8 cellular contexts compared by ENCODE assay signal in the genomic region with DNA sequence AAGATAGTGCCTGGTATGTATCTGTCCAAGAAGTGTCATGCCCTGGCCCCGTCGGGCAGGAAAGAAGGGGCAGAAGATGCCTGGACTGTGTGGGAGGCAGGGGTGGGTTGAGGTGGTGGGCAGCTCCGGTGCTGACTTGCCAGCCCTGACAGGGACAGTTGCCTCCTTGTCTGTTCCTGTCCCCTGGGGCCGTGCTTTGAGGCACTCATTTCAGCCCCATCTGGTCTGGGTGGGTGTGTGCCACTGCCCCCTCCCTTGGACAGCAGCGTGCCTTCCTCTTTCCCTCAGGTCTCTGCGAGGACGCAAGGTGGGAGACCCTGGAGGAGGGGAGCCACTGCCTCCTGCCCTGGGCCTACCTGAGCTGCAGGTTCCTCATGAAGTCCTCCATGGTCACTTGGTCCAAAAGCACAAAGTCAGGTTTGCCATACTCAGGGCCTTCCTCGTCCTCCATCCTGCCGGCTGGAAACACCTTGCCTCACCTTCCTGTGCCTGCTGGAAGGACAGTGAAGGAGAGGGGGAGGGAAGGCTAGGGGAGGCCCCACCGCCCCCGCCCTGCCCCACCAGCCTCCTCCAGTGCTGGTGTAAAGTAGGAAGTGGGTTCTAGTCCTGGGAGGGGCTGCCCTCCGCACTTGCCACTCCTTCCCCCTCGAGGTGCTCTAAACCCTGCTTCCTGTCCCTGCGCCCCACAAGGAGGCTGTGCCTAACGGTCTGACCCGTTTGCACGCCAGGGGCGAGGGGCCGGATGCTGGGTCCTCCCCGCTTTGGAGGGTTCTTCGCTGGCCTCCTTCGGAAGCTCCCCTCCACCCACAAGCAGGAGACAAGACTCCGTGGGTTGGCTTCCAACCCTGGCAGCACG. TPM values are rescaled to one million over a fixed set of nuclear protein-coding genes. Genes with fewer than 3 reads are reported as not detected.
DNase-seq lines count a peak whose midpoint lies in the region; ATAC-seq and TF ChIP-seq lines count a peak whose summit lies in the region.

A gene (minus strand): TSS at position 505 of the 856 bp plus-strand sequence. CDS start 54 bp downstream, at position 451.

- no peaks in the 10 kb centered on the region for H3K9me3 Mint-ChIP-seq in CD4-positive, alpha-beta memory T cell
- no peaks in the 10 kb centered on the region for H3K9me3 Mint-ChIP-seq in activated CD8-positive, alpha-beta memory T cell treated with anti-CD3 and anti-CD28 coated beads, Interleukin-2, amount 10 ng/mL, durations not matched to agents 7 days and 5 days (ENCODE audit: low read depth)

- no peaks in the 10 kb centered on the region for H3K9me3 ChIP-seq in CD4-positive, alpha-beta memory T cell (ENCODE audit: control insufficient read depth in 1 of 2, low read length in 2 of 2)
- H3K9me3 ChIP-seq in Loucy (ENCODE audit: insufficient read depth, low read depth, low read length) = no peaks in the 10 kb centered on the region
- H3K9me3 ChIP-seq in left ventricle myocardium inferior (replicated peaks) = no peaks in the 10 kb centered on the region

- H4K20me1 ChIP-seq in Loucy (ENCODE audit: insufficient read depth, low read length, poor library complexity, severe bottlenecking) = peaks cover 54% of the 10 kb centered on the region

- H3F3A ChIP-seq in Loucy (ENCODE audit: low read depth) = peaks cover 26% of the 10 kb centered on the region; the same call in 1 of the 2 replicates

- peak within 1 kb of the TSS; percentile 96 to 99 (median 98) for H3K27ac Mint-ChIP-seq in CD4-positive, alpha-beta memory T cell
- peak within 1 kb of the TSS; percentile 95 for H3K27ac Mint-ChIP-seq in activated CD8-positive, alpha-beta memory T cell treated with anti-CD3 and anti-CD28 coated beads, Interleukin-2, amount 10 ng/mL, durations not matched to agents 7 days and 5 days

- H3K79me2 ChIP-seq in Loucy (ENCODE audit: insufficient read depth, low read length) = peaks cover 88% of the 10 kb centered on the region

- peaks cover 37 to 100% (median 65%) of the 10 kb centered on the region in 4 donors for H3K4me1 Mint-ChIP-seq in CD4-positive, alpha-beta memory T cell
- peaks cover 72% of the 10 kb centered on the region for H3K4me1 Mint-ChIP-seq in activated CD8-positive, alpha-beta memory T cell treated with anti-CD3 and anti-CD28 coated beads, Interleukin-2, amount 10 ng/mL, durations not matched to agents 7 days and 5 days

- H3K36me3 Mint-ChIP-seq in CD4-positive, alpha-beta memory T cell = peaks cover 28 to 71% of the 10 kb centered on the region in 2 donors
- H3K36me3 Mint-ChIP-seq in activated CD8-positive, alpha-beta memory T cell treated with anti-CD3 and anti-CD28 coated beads, Interleukin-2, amount 10 ng/mL, durations not matched to agents 7 days and 5 days = peaks cover 64% of the 10 kb centered on the region

- peak within 1 kb of the TSS; percentile 99 for H3K9ac ChIP-seq in Loucy (ENCODE audit: low read depth, low read length, poor library complexity, severe bottlenecking)

- DNase-seq in CD4-positive, alpha-beta memory T cell = peak; percentile 90 to 97 (median 92)
- DNase-seq in activated CD8-positive, alpha-beta memory T cell treated with anti-CD3 and anti-CD28 coated beads, Interleukin-2, amount 10 ng/mL, durations not matched to agents 7 days and 5 days = peak; percentile 98
- peak; percentile 36 for DNase-seq in left ventricle myocardium inferior
- peak; percentile 72 to 88 (median 78) for DNase-seq in stimulated activated CD4-positive, alpha-beta T cell treated with anti-CD3 and anti-CD28 coated beads, TNF-alpha, amount 100 ng/mL, for 48 hours (ENCODE audit: low read depth in 3 of 3)
- DNase-seq in midbrain (lab: John Stamatoyannopoulos, UW) = no peak
- no peak for DNase-seq in iPS-NIHi7 (ENCODE audit: extremely low spot score)

- no peaks in the 10 kb centered on the region for H3K27me3 Mint-ChIP-seq in CD4-positive, alpha-beta memory T cell
- H3K27me3 Mint-ChIP-seq in activated CD8-positive, alpha-beta memory T cell treated with anti-CD3 and anti-CD28 coated beads, Interleukin-2, amount 10 ng/mL, durations not matched to agents 7 days and 5 days = no peaks in the 10 kb centered on the region

- POLR2A ChIA-PET in CD4-positive, alpha-beta memory T cell (lab: Charles Lee; ENCODE audit: partially characterized antibody) = interaction anchor here (0.5 to 21.9 kb wide), 19 partner anchors 14 to 1328 kb away, joined by 3 to 551 read pairs (median 5); a partner anchor contains a TSS

- peaks cover 47% of the 10 kb centered on the region for H3K36me3 ChIP-seq in CD4-positive, alpha-beta memory T cell (ENCODE audit: insufficient read depth, low read length)
- H3K36me3 ChIP-seq in Loucy (ENCODE audit: insufficient read depth, low read length) (peaks cover 48% of the 10 kb centered on the region), left ventricle myocardium inferior (peaks cover 15% of the 10 kb centered on the region)

- H3K4me3 Mint-ChIP-seq in CD4-positive, alpha-beta memory T cell = peak within 1 kb of the TSS; percentile 95 to 99 (median 98)
- H3K4me3 Mint-ChIP-seq in activated CD8-positive, alpha-beta memory T cell treated with anti-CD3 and anti-CD28 coated beads, Interleukin-2, amount 10 ng/mL, durations not matched to agents 7 days and 5 days = peak within 1 kb of the TSS; percentile 99

- intact Hi-C loops in CD4-positive, alpha-beta memory T cell (cut with micrococcal nuclease) = loop anchor here (1.0 kb wide), 3 partner anchors 21 to 133 kb away; a partner anchor contains a TSS
- intact Hi-C loops in left ventricle myocardium inferior (cut with micrococcal nuclease) = no loop called here

- no peaks in the 10 kb centered on the region for H3K27me3 ChIP-seq in CD4-positive, alpha-beta memory T cell (ENCODE audit: insufficient read depth, low read length)
- H3K27me3 ChIP-seq in Loucy (ENCODE audit: insufficient read depth, low read length, poor library complexity, severe bottlenecking) (no peaks in the 10 kb centered on the region), left ventricle myocardium inferior (ENCODE audit: low read depth) (no peaks in the 10 kb centered on the region)

- H2AFZ ChIP-seq in Loucy (ENCODE audit: low read length) = no peak within 1 kb of the TSS

- peak within 1 kb of the TSS; percentile 67 to 77 for H3K4me3 ChIP-seq in CD4-positive, alpha-beta memory T cell (ENCODE audit: low read length in 2 of 2)
- H3K4me3 ChIP-seq in Loucy (ENCODE audit: low read length, poor library complexity, severe bottlenecking) = peak within 1 kb of the TSS; percentile 87
- H3K4me3 ChIP-seq in left ventricle myocardium inferior = peak within 1 kb of the TSS; percentile 17

- CTCF ChIA-PET in CD4-positive, alpha-beta memory T cell (lab: Charles Lee; ENCODE audit: partially characterized antibody) = interaction anchor here (1.2 to 10.6 kb wide), 7 partner anchors 18 to 156 kb away, joined by 3 to 239 read pairs (median 7); a partner anchor contains a TSS
- CTCF ChIA-PET in activated CD8-positive, alpha-beta memory T cell treated with anti-CD3 and anti-CD28 coated beads, Interleukin-2, amount 10 ng/mL, durations not matched to agents 7 days and 5 days (lab: Charles Lee) = interaction anchor here (0.6 to 2.4 kb wide), 11 partner anchors 12 to 157 kb away, joined by 3 to 13 read pairs (median 3); a partner anchor contains a TSS

- peak within 1 kb of the TSS; percentile 98 for H3K4me2 ChIP-seq in Loucy (ENCODE audit: low read depth, low read length, poor library complexity, severe bottlenecking)

- no peaks in the 10 kb centered on the region for H3K9me2 ChIP-seq in Loucy (replicated peaks; ENCODE audit: low read depth, low read length)

- peak; percentile 58 for ATAC-seq in GM21529 (IDR thresholded peaks at IDR 0.05; ENCODE audit: unreplicated experiment)
- peak; percentile 75 for ATAC-seq in activated CD8-positive, alpha-beta memory T cell treated with anti-CD3 and anti-CD28 coated beads, Interleukin-2, amount 10 ng/mL, durations not matched to agents 7 days and 5 days

- H3K4me1 ChIP-seq in CD4-positive, alpha-beta memory T cell (ENCODE audit: insufficient read depth, low read length) = peaks cover 78% of the 10 kb centered on the region
- H3K4me1 ChIP-seq in Loucy (ENCODE audit: insufficient read depth, low read length, poor library complexity, severe bottlenecking) = peaks cover 77% of the 10 kb centered on the region
- peaks cover 14% of the 10 kb centered on the region for H3K4me1 ChIP-seq in left ventricle myocardium inferior

- TF ChIP-seq CTCF in Loucy (conservative IDR thresholded peaks at IDR 0.05; ENCODE audit: low read length) (no peak), left ventricle myocardium inferior (IDR thresholded peaks at IDR 0.05; ENCODE audit: borderline replicate concordance) (no peak)

- peak within 1 kb of the TSS; percentile 85 for H3K27ac ChIP-seq in CD4-positive, alpha-beta memory T cell (ENCODE audit: low read depth, low read length)
- H3K27ac ChIP-seq in left ventricle myocardium inferior (replicated peaks) = peak within 1 kb of the TSS; percentile 34

RNA-seq across cellular contexts. Expression of the gene that starts here (rescaled TPM):
- 10 to 100 TPM; 92.9 to 94.2 TPM for total RNA-seq in CD4-positive, alpha-beta memory T cell
- 100 to 1,000 TPM; 143 to 168 TPM for polyA plus RNA-seq in CD4-positive, alpha-beta memory T cell
- total RNA-seq in activated CD8-positive, alpha-beta memory T cell treated with anti-CD3 and anti-CD28 coated beads, Interleukin-2, amount 10 ng/mL, durations not matched to agents 7 days and 5 days = 100 to 1,000 TPM; 502 to 567 TPM
- total RNA-seq in left ventricle myocardium inferior = 0.77 TPM

Comparison
In these comparisons a context has a peak if more than half of its experiments do, and no peak if none do; other contexts are left out.
1. RNA of the gene that starts here (total RNA-seq): 502 to 567 TPM in activated CD8-positive, alpha-beta memory T cell treated with anti-CD3 and anti-CD28 coated beads, Interleukin-2, amount 10 ng/mL, durations not matched to agents 7 days and 5 days and 92.9 to 94.2 TPM in CD4-positive, alpha-beta memory T cell; 0.77 TPM in left ventricle myocardium inferior (single experiment); every median in the first group is over 10 times any median in the second.
2. RNA of the gene that starts here (total RNA-seq): 502 to 567 TPM in activated CD8-positive, alpha-beta memory T cell treated with anti-CD3 and anti-CD28 coated beads, Interleukin-2, amount 10 ng/mL, durations not matched to agents 7 days and 5 days; 92.9 to 94.2 TPM in CD4-positive, alpha-beta memory T cell; every median in the first group is over 4 times any median in the second.
3. Peak in DNase-seq, H3K4me3 ChIP-seq and H3K27ac ChIP-seq in left ventricle myocardium inferior; RNA of the gene not detected or under 1 TPM.
4. DNase-seq: peak in CD4-positive, alpha-beta memory T cell (5 of 5), activated CD8-positive, alpha-beta memory T cell treated with anti-CD3 and anti-CD28 coated beads, Interleukin-2, amount 10 ng/mL, durations not matched to agents 7 days and 5 days (single experiment) and stimulated activated CD4-positive, alpha-beta T cell treated with anti-CD3 and anti-CD28 coated beads, TNF-alpha, amount 100 ng/mL, for 48 hours (3 of 3); none in midbrain (single experiment) and iPS-NIHi7 (single experiment).
5. H3K4me3 ChIP-seq: peak in every context shown above with its lines; median percentile 87 in Loucy; 72 in CD4-positive, alpha-beta memory T cell; 17 in left ventricle myocardium inferior.